Comparison of ENCODE assay signal across 1 cellular context in the genomic region with DNA sequence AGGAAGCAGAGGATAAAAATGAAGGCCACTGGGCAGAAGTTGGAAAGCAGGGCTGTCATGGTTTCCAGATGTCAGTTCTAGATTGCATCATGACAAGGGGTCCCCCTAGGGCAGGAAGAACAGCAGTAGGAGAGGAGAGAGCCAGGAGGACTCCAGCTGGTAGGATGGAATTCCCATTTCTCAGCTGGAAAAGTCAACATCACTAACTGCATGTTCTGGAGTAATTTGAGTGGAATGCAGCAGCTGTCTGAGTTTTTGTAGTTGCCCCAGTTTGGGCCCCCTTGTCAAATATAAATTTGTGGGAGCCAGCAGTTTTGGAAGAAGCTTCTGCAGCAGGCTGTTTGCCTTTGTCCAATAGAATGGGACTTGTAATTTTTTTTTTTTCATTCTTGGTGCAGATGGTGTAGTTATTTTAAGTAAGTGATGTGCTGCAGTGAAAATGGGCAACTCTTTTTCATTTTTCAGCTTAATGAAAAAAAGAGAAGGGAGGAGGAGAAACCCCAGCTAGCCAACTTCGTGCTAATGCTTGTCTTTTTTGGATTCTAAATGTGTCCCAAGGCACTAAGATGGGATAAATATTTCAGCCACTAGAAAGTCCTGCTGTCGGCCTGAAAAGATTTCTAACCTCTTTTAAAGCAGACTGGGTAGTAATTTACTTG.
TF ChIP-seq lines count a peak whose summit lies in the region.

No MANE protein-coding gene starts in this region.

TF ChIP-seq in GM12878, 131 proteins besides CTCF, POLR2A, EP300 and RAD21:
- TF ChIP-seq WRNIP1 (IDR thresholded peaks at IDR 0.05; ENCODE audit: borderline replicate concordance, low read depth, low read length), result no peak
- no peak for TF ChIP-seq ZBTB11 (CRISPR knock-in tag; IDR thresholded peaks at IDR 0.05)
- TF ChIP-seq EED (IDR thresholded peaks at IDR 0.05; ENCODE audit: low read depth), result 0 out of 2 replicates have a peak, but pooled peaks have one; percentile 18
